Comparison of ENCODE assay signal across 38 cellular contexts in genomic region chr6:44540881-44541280, GRCh38.
"Had no signal": no experiment of that assay in that cellular context is flagged by ENCODE, and none has a peak within 500 bp of the region (broad histone marks: within the 10 kb centered on the region; RNA-seq: fewer than 3 reads in every experiment).

No MANE protein-coding gene starts in this region.

- H2AFZ ChIP-seq: PC-9 had no signal

- H3K27me3 ChIP-seq: adrenal gland, body of pancreas, breast epithelium had no signal

- H3K4me2 ChIP-seq: KMS-11, PC-9 had no signal

- H3K27ac ChIP-seq: adrenal gland, body of pancreas, KMS-11, PC-9, RWPE1, VCaP had no signal

- H3K36me3 ChIP-seq: adrenal gland, breast epithelium had no signal

- ATAC-seq: activated CD8-positive, alpha-beta memory T cell treated with anti-CD3 and anti-CD28 coated beads, Interleukin-2, amount 10 ng/mL, durations not matched to agents 7 days and 5 days; activated naive CD4-positive, alpha-beta T cell treated with anti-CD3 and anti-CD28 coated beads, Interleukin-2, amount 50 U/mL, for 72 hours; activated T-cell treated with anti-CD3 and anti-CD28 coated beads, Interleukin-2, amount 50 U/mL, for 72 hours; activated T-helper 17 cell treated with anti-CD3 and anti-CD28 coated beads, Interleukin-2, amount 50 U/mL, for 72 hours; body of pancreas; Right ventricle myocardium inferior; SK-N-SH treated with all-trans-retinoic acid at 6 μM for 48 hours had no signal

- H3K9me3 ChIP-seq: adrenal gland, body of pancreas, breast epithelium had no signal

- FAIRE-seq: astrocyte, RCC 7860 had no signal

- H3K4me3 ChIP-seq: adrenal gland, body of pancreas, breast epithelium, PC-9 had no signal

- H3K9ac ChIP-seq: KMS-11 had no signal

- H3K4me1 ChIP-seq: adrenal gland, body of pancreas, breast epithelium had no signal

- DNase-seq: activated B cell treated with CpG ODN at 0.5 μM for 24 hours; activated CD4-positive, alpha-beta memory T cell treated with anti-CD3 and anti-CD28 coated beads for 36 hours; activated CD4-positive, alpha-beta T cell treated with anti-CD3 and anti-CD28 coated beads for 4 hours; activated CD4-positive, alpha-beta T cell treated with anti-CD3 and anti-CD28 coated beads, Interleukin-2, amount 50 U/mL, for 1 hour; activated CD4-positive, CD25-positive, alpha-beta regulatory T cell treated with anti-CD3 and anti-CD28 coated beads, Interleukin-2, amount 50 U/mL, for 72 hours; activated effector memory CD4-positive, alpha-beta T cell treated with anti-CD3 and anti-CD28 coated beads, Interleukin-2, amount 50 U/mL, for 16 hours; activated naive CD4-positive, alpha-beta T cell treated with Interleukin-2 at 50 U/mL for 16 hours; activated T-cell treated with anti-CD3 and anti-CD28 coated beads, Interleukin-2, amount 50 U/mL, for 1 hour; activated T-cell treated with anti-CD3 and anti-CD28 coated beads, Interleukin-2, amount 50 U/mL, for 72 hours; body of pancreas; MM.1S; MV-4-11; NCI-H1092; NCI-H1436 treated with DMSO at 0.1 percent for 48 hours; NCI-H187; NCI-H2029 treated with DMSO at 0.1 percent for 48 hours; NCI-H2107; NCI-H2171; NCI-H510A; NCI-H526; NCI-H748 treated with DMSO at 0.1 percent for 48 hours; PC-9; SIG-M5; T-helper 1 cell; T-helper 2 cell; T-helper 9 cell had no signal
